16 cellular contexts compared by ENCODE assay signal in the genomic region with DNA sequence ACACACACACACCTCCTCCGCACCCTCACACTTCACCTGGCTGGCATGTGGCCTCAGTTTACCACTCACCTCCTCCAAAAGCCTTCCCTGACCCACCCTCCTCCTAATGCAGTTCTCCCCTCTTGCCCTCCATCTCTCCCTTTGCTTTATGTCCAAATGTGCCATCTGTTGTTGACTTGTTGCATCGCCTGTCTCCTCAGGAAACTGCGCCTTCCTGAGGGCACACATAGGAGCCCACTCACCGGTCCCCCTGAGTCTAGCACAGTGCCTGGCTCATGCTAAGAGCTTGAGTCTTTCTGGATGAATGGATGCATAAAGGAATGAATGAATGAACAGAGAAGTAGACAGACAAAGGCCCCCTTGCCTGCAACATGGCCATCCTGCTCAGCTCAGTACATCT. TPM values are rescaled to one million over a fixed set of nuclear protein-coding genes. Genes with fewer than 3 reads are reported as not detected.
DNase-seq lines count a peak whose midpoint lies in the region; ATAC-seq and TF ChIP-seq lines count a peak whose summit lies in the region.
"Had no signal": no experiment of that assay in that cellular context is flagged by ENCODE, and none has a peak within 500 bp of the region (broad histone marks: within the 10 kb centered on the region; RNA-seq: fewer than 3 reads in every experiment).

No MANE protein-coding gene starts in this region.

- intact Hi-C loops in lower leg skin (cut with DNase I; ENCODE audit: low total_unique reads), result no loop called here

- peak overlapping the region in 1 of 3 experiments; percentile 1 for H3K27ac Mint-ChIP-seq in nephron
- H3K27ac Mint-ChIP-seq: CD4-positive, alpha-beta memory T cell; IgD-negative memory B cell had no signal

- H3K27ac ChIP-seq in HEK293 (ENCODE audit: extremely low read depth, low read depth, low read length) (no peak overlapping the region), caudate nucleus (ENCODE audit: low read depth, low read length) (peak overlapping the region; percentile 70)
- H3K27ac ChIP-seq: A549, C4-2B had no signal

- TF ChIP-seq CTCF in HEK293 (tag by site-specific recombination; IDR thresholded peaks at IDR 0.05) (no peak), nephron (IDR thresholded peaks at IDR 0.05; ENCODE audit: unreplicated experiment in 3 of 3) (no peak), lower leg skin (IDR thresholded peaks at IDR 0.05) (no peak)

- H3K27me3 Mint-ChIP-seq in nephron (ENCODE audit: low read depth), result peaks cover 47% of the 10 kb centered on the region

- no peaks in the 10 kb centered on the region for H3K9me3 ChIP-seq in HEK293 (ENCODE audit: control insufficient read depth, insufficient read depth, low read depth, low read length)
- H3K9me3 ChIP-seq: A549, BE2C had no signal

- peak overlapping the region in 2 of 3 experiments; percentile 9 to 12 for H3K4me3 Mint-ChIP-seq in nephron
- H3K4me3 Mint-ChIP-seq: CD4-positive, alpha-beta memory T cell; IgD-negative memory B cell had no signal

- no peak for TF ChIP-seq POLR2A in lower leg skin (IDR thresholded peaks at IDR 0.05)

- POLR2A ChIA-PET in HEK293 (lab: Yijun Ruan, JAX), result no interaction called here

- DNase-seq in NCI-H69 (lab: John Stamatoyannopoulos, UW), result peak; percentile 31
- no peak for DNase-seq in caudate nucleus (lab: John Stamatoyannopoulos, UW)
- no peak for DNase-seq in NCI-H2081 treated with DMSO at 0.1 percent for 48 hours (lab: John Stamatoyannopoulos, UW)
- no peak for DNase-seq in lower leg skin (ENCODE audit: low spot score in 2 of 2)
- no peak for DNase-seq in activated CD8-positive, alpha-beta memory T cell treated with anti-CD3 and anti-CD28 coated beads, Interleukin-2, amount 50 U/mL, for 48 hours
- DNase-seq: BE2C; CD4-positive, alpha-beta memory T cell; DND-41; GDM1; HCEC 1CT had no signal

- 87 to 89% methylated on average over 4 of the region's 4 CpGs for WGBS in lower leg skin, 2 donors

- H3K4me1 Mint-ChIP-seq in nephron, result peaks cover 33% of the 10 kb centered on the region

- no peaks in the 10 kb centered on the region for H3K36me3 ChIP-seq in HEK293 (ENCODE audit: control insufficient read depth in 2 of 2, insufficient read depth in 1 of 2, low read length in 2 of 2)
- H3K36me3 ChIP-seq: BE2C had no signal

- H3K36me3 Mint-ChIP-seq in nephron (ENCODE audit: low read depth), result no peaks in the 10 kb centered on the region
- H3K36me3 Mint-ChIP-seq: CD4-positive, alpha-beta memory T cell; IgD-negative memory B cell had no signal

- no peaks in the 10 kb centered on the region for H3K4me1 ChIP-seq in HEK293 (ENCODE audit: control insufficient read depth, insufficient read depth, low read length)
- H3K4me1 ChIP-seq: A549 had no signal

- no peaks in the 10 kb centered on the region for H3K9me3 Mint-ChIP-seq in nephron
- H3K9me3 Mint-ChIP-seq: CD4-positive, alpha-beta memory T cell; IgD-negative memory B cell had no signal

- no peak for ATAC-seq in HG03342 (IDR thresholded peaks at IDR 0.05; ENCODE audit: unreplicated experiment)
- ATAC-seq: A549 had no signal

- CTCF ChIA-PET in HEK293 (lab: Yijun Ruan, JAX), result interaction anchor here (0.7 kb wide), 1 partner anchor 9 kb away, joined by 5 read pairs; no protein-coding TSS in a partner anchor

- H3K4me3 ChIP-seq in HEK293 (ENCODE audit: low read depth, low read length), result no peak overlapping the region
- no peak overlapping the region for H3K4me3 ChIP-seq in lower leg skin (ENCODE audit: low read depth, poor library complexity, severe bottlenecking)
- H3K4me3 ChIP-seq: A549 had no signal

TF ChIP-seq in HEK293, 187 proteins besides CTCF, POLR2A, EP300 and RAD21:
- TF ChIP-seq BCL11A (tag by site-specific recombination; IDR thresholded peaks at IDR 0.05; ENCODE audit: low read depth) (no peak), ZNF596 (tag by site-specific recombination; IDR thresholded peaks at IDR 0.05) (no peak), IKZF3 (tag by site-specific recombination; IDR thresholded peaks at IDR 0.05) (no peak), SCRT2 (tag by site-specific recombination; IDR thresholded peaks at IDR 0.05) (peak; percentile 85), SCRT1 (tag by site-specific recombination; IDR thresholded peaks at IDR 0.05; ENCODE audit: borderline replicate concordance) (peak; percentile 58; the same call in 1 of the 2 replicates)

RNA-seq across cellular contexts. Expression of gene MVK, which starts 34.0 kb away (rescaled TPM):
- total RNA-seq in lower leg skin, result 10 to 100 TPM; 50.1 to 71.9 (median 61.9) TPM

RNA-seq across cellular contexts. Expression of gene MMAB, which starts 34.3 kb away (rescaled TPM):
- total RNA-seq in lower leg skin, result 10 to 100 TPM; 15.1 to 31.0 (median 21.7) TPM
